ENCODE assay signal across 1 cellular context in the genomic region with DNA sequence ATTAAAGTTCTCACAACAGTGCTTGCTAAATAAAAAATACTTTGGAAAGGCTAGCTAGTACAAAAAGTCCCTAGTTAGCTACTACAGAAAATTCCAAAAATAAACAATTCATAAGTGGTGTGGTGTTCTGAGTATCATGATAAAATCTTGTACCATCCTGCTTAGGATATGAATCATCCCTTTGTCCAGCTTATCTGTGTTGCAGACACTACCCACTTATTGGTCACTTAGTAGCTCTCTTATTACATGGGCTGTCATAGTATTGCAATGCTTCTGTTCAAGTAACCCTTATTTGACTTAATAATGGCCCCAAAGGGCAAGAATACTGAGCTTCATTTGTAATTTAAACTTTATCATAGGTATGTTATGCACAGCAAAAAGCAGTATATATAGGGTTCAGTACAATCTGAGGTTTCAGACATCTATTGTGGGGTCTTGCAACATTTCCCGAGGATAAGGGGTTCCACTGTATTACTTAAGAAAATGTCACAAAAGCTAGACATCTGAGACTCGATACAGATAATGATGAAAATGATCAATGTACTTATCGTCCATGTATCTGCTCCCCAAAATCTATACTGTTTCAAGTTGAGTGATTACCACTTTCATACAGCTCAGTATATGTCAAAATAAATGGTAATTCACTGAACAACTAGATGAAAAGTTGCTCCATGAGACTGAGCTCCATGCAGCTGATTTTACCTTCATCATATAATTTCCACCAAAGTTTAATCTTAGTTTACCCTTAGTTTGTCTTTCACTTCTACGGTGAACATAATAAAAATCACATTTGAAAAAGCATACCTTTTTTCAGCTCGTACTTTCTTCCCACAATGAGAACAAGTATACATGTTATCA.
TF ChIP-seq lines count a peak whose summit lies in the region.

No MANE protein-coding gene starts in this region.

TF ChIP-seq in K562, 482 proteins besides CTCF, POLR2A, EP300 and RAD21 (continued from another document):
- TF ChIP-seq, protein P1, sequence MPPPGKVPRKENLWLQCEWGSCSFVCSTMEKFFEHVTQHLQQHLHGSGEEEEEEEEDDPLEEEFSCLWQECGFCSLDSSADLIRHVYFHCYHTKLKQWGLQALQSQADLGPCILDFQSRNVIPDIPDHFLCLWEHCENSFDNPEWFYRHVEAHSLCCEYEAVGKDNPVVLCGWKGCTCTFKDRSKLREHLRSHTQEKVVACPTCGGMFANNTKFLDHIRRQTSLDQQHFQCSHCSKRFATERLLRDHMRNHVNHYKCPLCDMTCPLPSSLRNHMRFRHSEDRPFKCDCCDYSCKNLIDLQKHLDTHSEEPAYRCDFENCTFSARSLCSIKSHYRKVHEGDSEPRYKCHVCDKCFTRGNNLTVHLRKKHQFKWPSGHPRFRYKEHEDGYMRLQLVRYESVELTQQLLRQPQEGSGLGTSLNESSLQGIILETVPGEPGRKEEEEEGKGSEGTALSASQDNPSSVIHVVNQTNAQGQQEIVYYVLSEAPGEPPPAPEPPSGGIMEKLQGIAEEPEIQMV (tag; conservative IDR thresholded peaks at IDR 0.05; ENCODE audit: low read depth), result no peak
- TF ChIP-seq ZNF175 (CRISPR knock-in tag; IDR thresholded peaks at IDR 0.05; ENCODE audit: low read depth) (peak; percentile 24; the same call in 1 of the 2 replicates), JUND (IDR thresholded peaks at IDR 0.05; ENCODE audit: borderline replicate concordance, low read depth, low read length) (peak; percentile 90), JUND (tag; IDR thresholded peaks at IDR 0.05; ENCODE audit: borderline replicate concordance, low read depth, low read length) (peak; percentile 85; the same call in 2 of the 3 replicates)
